8 cellular contexts compared by ENCODE assay signal in genomic region chr12:123905319-123905925, GRCh38.
A peak's percentile ranks its signal among the peaks of the same experiment; 100 is the strongest.
DNase-seq lines count a peak whose midpoint lies in the region; ATAC-seq and TF ChIP-seq lines count a peak whose summit lies in the region.

No MANE protein-coding gene starts in this region.

- H3K4me3 ChIP-seq in MG63 (no peak overlapping the region), adrenal gland (no peak overlapping the region), gastrocnemius medialis (no peak overlapping the region)

- DNase-seq in GDM1 (lab: John Stamatoyannopoulos, UW) = peak; percentile 5
- peak; percentile 47 for DNase-seq in MG63
- DNase-seq in T-helper 2 cell = peak in 4 of 5 experiments; percentile 36 to 62 (median 38)
- DNase-seq in adrenal gland = peak; percentile 47 to 81 (median 55)
- DNase-seq in left ventricle myocardium superior = no peak
- DNase-seq in gastrocnemius medialis = peak in 1 of 2 donors; percentile 20

- no peaks in the 10 kb centered on the region for H3K4me1 ChIP-seq in adrenal gland (replicated peaks in 1 of 2)
- H3K4me1 ChIP-seq in gastrocnemius medialis = no peaks in the 10 kb centered on the region

- H3K36me3 ChIP-seq in MG63 (no peaks in the 10 kb centered on the region), adrenal gland (replicated peaks in 1 of 2) (no peaks in the 10 kb centered on the region), gastrocnemius medialis (no peaks in the 10 kb centered on the region)

- no peaks in the 10 kb centered on the region for H3K9me3 ChIP-seq in MG63
- H3K9me3 ChIP-seq in adrenal gland (replicated peaks in 1 of 3) = no peaks in the 10 kb centered on the region
- H3K9me3 ChIP-seq in gastrocnemius medialis = no peaks in the 10 kb centered on the region

- H3K27ac ChIP-seq in adrenal gland (no peak overlapping the region), gastrocnemius medialis (no peak overlapping the region)

- ATAC-seq in left ventricle myocardium superior = peak; percentile 50
- ATAC-seq in gastrocnemius medialis = peak in 1 of 2 donors; percentile 19
- ATAC-seq in GM18502 (IDR thresholded peaks at IDR 0.05; ENCODE audit: poor library complexity, unreplicated experiment) = no peak
- ATAC-seq in GM19351 (IDR thresholded peaks at IDR 0.05; ENCODE audit: unreplicated experiment) = no peak

- TF ChIP-seq CTCF in adrenal gland (IDR thresholded peaks at IDR 0.05) = peak; percentile 57 to 82 (median 72)
- TF ChIP-seq CTCF in gastrocnemius medialis (IDR thresholded peaks at IDR 0.05 in 4 of 5, conservative IDR thresholded peaks at IDR 0.05 in 1 of 5) = peak; percentile 32 to 77 (median 55)

- WGBS in adrenal gland, 4 donors = 26 to 34% (median 27%) methylated on average over 9 of the region's 9 CpGs

- intact Hi-C loops in adrenal gland (cut with DNase I) (loop anchor here (5.0 to 10.0 kb wide), 3 partner anchors 62 to 127 kb away; no protein-coding TSS in a partner anchor), left ventricle myocardium superior (cut with micrococcal nuclease) (loop anchor here (10.0 kb wide), 1 partner anchor 79 kb away; no protein-coding TSS in a partner anchor), gastrocnemius medialis (cut with DNase I; ENCODE audit: low total_unique reads) (loop anchor here (5.0 kb wide), 1 partner anchor 77 kb away; no protein-coding TSS in a partner anchor)

- H3K27me3 ChIP-seq in MG63 (no peaks in the 10 kb centered on the region; the same call in 1 of the 2 replicates), adrenal gland (no peaks in the 10 kb centered on the region), gastrocnemius medialis (no peaks in the 10 kb centered on the region)

- in situ Hi-C loops in gastrocnemius medialis (cut with MboI; ENCODE audit: low sequenced_read_pairs in 4 of 4) = loop anchor here in 2 of 4 donors (5.0 to 10.0 kb wide), 3 partner anchors 79 to 129 kb away; no protein-coding TSS in a partner anchor

- TF ChIP-seq POLR2A in adrenal gland (IDR thresholded peaks at IDR 0.05) (no peak), gastrocnemius medialis (IDR thresholded peaks at IDR 0.05) (no peak)
